ENCODE assay signal across 1 cellular context in genomic region chr1:41919131-41919530, GRCh38.
TF ChIP-seq lines count a peak whose summit lies in the region.

No MANE protein-coding gene starts in this region.

TF ChIP-seq in H1, 55 proteins besides CTCF, POLR2A, EP300 and RAD21 (continued from another document):
- TF ChIP-seq CHD7 (IDR thresholded peaks at IDR 0.05; ENCODE audit: insufficient replicate concordance, low read length) (no peak), ASH2L (IDR thresholded peaks at IDR 0.05; ENCODE audit: low read length) (no peak), CREB1 (IDR thresholded peaks at IDR 0.05) (no peak), PHF8 (conservative IDR thresholded peaks at IDR 0.05; ENCODE audit: low read depth, low read length) (no peak), SIN3A (conservative IDR thresholded peaks at IDR 0.05 in 1 of 2, IDR thresholded peaks at IDR 0.05 in 1 of 2; ENCODE audit: low read depth in 1 of 2, low read length in 2 of 2) (no peak)
